Comparison of ENCODE assay signal across 17 cellular contexts in the genomic region with DNA sequence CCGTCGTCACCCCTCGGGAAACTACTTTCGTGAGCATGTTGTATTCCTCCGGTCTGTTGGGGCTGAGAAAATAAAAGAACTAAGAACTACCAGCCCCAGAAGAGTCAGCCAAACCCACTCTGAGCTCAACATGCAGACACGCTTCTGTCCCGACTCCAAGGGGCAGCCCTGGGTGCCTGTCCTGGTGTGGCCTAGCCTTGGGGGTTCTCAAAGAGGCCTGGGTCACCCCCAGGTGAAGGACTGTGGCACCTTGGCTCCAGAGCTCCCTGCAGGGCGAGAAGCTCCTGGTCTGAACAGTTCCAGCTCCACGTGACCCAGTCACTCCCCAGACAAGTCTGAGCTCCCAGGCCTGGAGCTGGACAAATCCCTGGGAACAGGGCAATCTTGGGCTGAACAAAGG.
"Had no signal": no experiment of that assay in that cellular context is flagged by ENCODE, and none has a peak within 500 bp of the region (broad histone marks: within the 10 kb centered on the region; RNA-seq: fewer than 3 reads in every experiment).

No MANE protein-coding gene starts in this region.

- H3K9me3 ChIP-seq: adrenal gland, body of pancreas, breast epithelium had no signal

- H3K4me3 ChIP-seq: adrenal gland, body of pancreas, breast epithelium had no signal

- H3K27ac ChIP-seq: adrenal gland, body of pancreas, brain microvascular endothelial cell, breast epithelium, VCaP had no signal

- FAIRE-seq: astrocyte had no signal

- H3K27me3 ChIP-seq: adrenal gland, brain microvascular endothelial cell, breast epithelium had no signal

- DNase-seq: activated B cell treated with CpG ODN at 0.5 μM for 24 hours; activated CD4-positive, alpha-beta T cell treated with anti-CD3 and anti-CD28 coated beads, Interleukin-2, amount 50 U/mL, for 4 hours; activated CD8-positive, alpha-beta memory T cell treated with anti-CD3 and anti-CD28 coated beads, Interleukin-2, amount 50 U/mL, for 4 hours; activated effector memory CD4-positive, alpha-beta T cell treated with anti-CD3 and anti-CD28 coated beads, Interleukin-2, amount 50 U/mL, for 16 hours; activated gamma-delta T cell treated with Interleukin-2 at 50 U/mL for 16 hours; activated naive CD4-positive, alpha-beta T cell; activated T-cell treated with anti-CD3 and anti-CD28 coated beads, Interleukin-2, amount 50 U/mL, for 1 hour; activated T-cell treated with anti-CD3 and anti-CD28 coated beads, Interleukin-2, amount 50 U/mL, for 4 hours; amniotic stem cell; cerebellar nuclear complex; T-helper 9 cell had no signal

- H3K4me1 ChIP-seq: adrenal gland, body of pancreas, breast epithelium had no signal

- H3K36me3 ChIP-seq: adrenal gland, brain microvascular endothelial cell, breast epithelium had no signal
